2 cellular contexts compared by ENCODE assay signal in the genomic region with DNA sequence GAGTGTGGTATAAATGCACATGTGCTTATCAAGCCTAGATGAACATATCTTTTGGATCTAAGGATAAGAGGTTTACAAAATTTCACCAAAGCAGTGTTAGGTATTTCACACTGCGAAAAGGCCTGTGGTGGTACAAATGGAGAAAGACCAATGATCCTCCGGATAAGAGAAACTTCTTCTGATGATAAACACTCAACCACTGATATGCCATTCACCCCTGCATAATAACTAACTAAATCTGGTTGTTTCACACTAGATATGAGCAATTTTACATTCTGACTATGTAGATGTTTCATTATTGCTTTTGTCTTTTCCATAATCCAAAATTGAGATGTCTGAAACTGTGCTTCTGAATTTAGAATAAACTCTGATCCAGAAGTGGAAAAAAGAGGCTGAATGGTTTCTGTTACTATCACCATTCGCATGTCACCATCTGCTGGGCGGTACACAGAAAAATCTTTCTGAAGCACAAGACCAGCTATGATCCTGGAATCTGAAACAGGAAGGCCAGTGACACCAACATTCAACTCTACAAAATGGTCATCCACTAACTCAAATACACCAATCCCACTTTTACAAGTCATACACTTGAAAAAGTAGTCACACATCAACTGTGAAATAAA.
TF ChIP-seq lines count a peak whose summit lies in the region.

No MANE protein-coding gene starts in this region.

TF ChIP-seq in IMR-90, 13 proteins besides CTCF, POLR2A, EP300 and RAD21 (continued from another document):
- TF ChIP-seq NFE2L2 (IDR thresholded peaks at IDR 0.05; ENCODE audit: low read depth, low read length), result no peak
TF ChIP-seq in IMR-90: peak in this region for 1.

TF ChIP-seq in SK-N-SH, 30 proteins besides CTCF, POLR2A, EP300 and RAD21 (continued from another document):
- peak; percentile 68 for TF ChIP-seq SMC3 (IDR thresholded peaks at IDR 0.05; ENCODE audit: low read depth, low read length)
TF ChIP-seq in SK-N-SH: peak in this region for 2.
